9 cellular contexts compared by ENCODE assay signal in genomic region chr9:127714020-127714835, GRCh38. TPM values are rescaled to one million over a fixed set of nuclear protein-coding genes. Genes with fewer than 3 reads are reported as not detected.
DNase-seq lines count a peak whose midpoint lies in the region; ATAC-seq and TF ChIP-seq lines count a peak whose summit lies in the region.
"Had no signal": no experiment of that assay in that cellular context is flagged by ENCODE, and none has a peak within 500 bp of the region (broad histone marks: within the 10 kb centered on the region; RNA-seq: fewer than 3 reads in every experiment).

No MANE protein-coding gene starts in this region.

- no peaks in the 10 kb centered on the region for H3K9me3 Mint-ChIP-seq in T-helper 1 cell treated with Interleukin-12 subunit alpha and Interleukin-12 subunit beta and Interleukin-4 antibody, amounts not matched to agents 30 μg/mL and 1 μg/mL, for 36 hours
- H3K9me3 Mint-ChIP-seq in activated CD8-positive, alpha-beta T cell treated with anti-CD3 and anti-CD28 coated beads for 36 hours, result no peaks in the 10 kb centered on the region

- H3K9ac ChIP-seq in iPS-15b (ENCODE audit: low read depth, low read length) (no peak overlapping the region), subcutaneous abdominal adipose tissue (ENCODE audit: low read length in 5 of 5) (peak overlapping the region in 3 of 5 donors; percentile 25 to 64 (median 53))

- no peak overlapping the region for H3K27ac ChIP-seq in subcutaneous abdominal adipose tissue (ENCODE audit: low read depth, low read length)

- H3K4me1 ChIP-seq in iPS-15b (ENCODE audit: control insufficient read depth, insufficient read depth, low read length) (peaks cover 10% of the 10 kb centered on the region), subcutaneous abdominal adipose tissue (ENCODE audit: control insufficient read depth in 5 of 5, insufficient read depth in 5 of 5, low read length in 5 of 5) (peaks cover 0 to 23% (median 17%) of the 10 kb centered on the region in 5 donors)

- CTCF ChIA-PET in activated CD8-positive, alpha-beta T cell treated with anti-CD3 and anti-CD28 coated beads for 36 hours (lab: Charles Lee), result interaction anchor here (1.1 to 4.1 kb wide), 5 partner anchors 21 to 210 kb away, joined by 3 to 25 read pairs (median 3); partner anchors contain the start of gene TOR2A

- TF ChIP-seq CTCF in activated CD8-positive, alpha-beta T cell treated with anti-CD3 and anti-CD28 coated beads for 36 hours (IDR thresholded peaks at IDR 0.05), result no peak

- intact Hi-C loops in activated CD8-positive, alpha-beta T cell treated with anti-CD3 and anti-CD28 coated beads for 36 hours (cut with micrococcal nuclease), result no loop called here

- H3K27me3 ChIP-seq in iPS-15b (ENCODE audit: control insufficient read depth, insufficient read depth, low read length) (no peaks in the 10 kb centered on the region), subcutaneous abdominal adipose tissue (ENCODE audit: control insufficient read depth in 5 of 5, insufficient read depth in 4 of 5, low read length in 5 of 5) (no peaks in the 10 kb centered on the region)

- H3K9me3 ChIP-seq in iPS-15b (ENCODE audit: control insufficient read depth, insufficient read depth, low read length), result no peaks in the 10 kb centered on the region
- H3K9me3 ChIP-seq in subcutaneous abdominal adipose tissue (ENCODE audit: control insufficient read depth in 5 of 5, low read length in 5 of 5), result no peaks in the 10 kb centered on the region

- POLR2A ChIA-PET in activated CD8-positive, alpha-beta T cell treated with anti-CD3 and anti-CD28 coated beads for 36 hours (lab: Charles Lee), result interaction anchor here (1.5 to 4.1 kb wide), 3 partner anchors 10 to 35 kb away, joined by 3 to 26 read pairs (median 13); partner anchors contain the start of gene TOR2A

- DNase-seq in T-helper 1 cell (no peak), midbrain (lab: John Stamatoyannopoulos, UW) (no peak)
- DNase-seq in activated CD8-positive, alpha-beta T cell treated with anti-CD3 and anti-CD28 coated beads for 36 hours, result no peak
- DNase-seq: C1 segment of cervical spinal cord had no signal

- H3K4me3 ChIP-seq in iPS-15b (ENCODE audit: low read depth, low read length) (peak overlapping the region; percentile 26), subcutaneous abdominal adipose tissue (ENCODE audit: low read depth in 1 of 5, low read length in 5 of 5) (peak overlapping the region; percentile 31 to 92 (median 54))

- H3K36me3 ChIP-seq in iPS-15b (ENCODE audit: control insufficient read depth, insufficient read depth, low read length) (no peaks in the 10 kb centered on the region), subcutaneous abdominal adipose tissue (ENCODE audit: control insufficient read depth in 5 of 5, insufficient read depth in 5 of 5, low read length in 5 of 5) (no peaks in the 10 kb centered on the region)

- ATAC-seq in activated CD8-positive, alpha-beta T cell treated with anti-CD3 and anti-CD28 coated beads for 36 hours, result no peak
- ATAC-seq in GM21717 (IDR thresholded peaks at IDR 0.05; ENCODE audit: unreplicated experiment) (no peak), HG02610 (IDR thresholded peaks at IDR 0.05; ENCODE audit: unreplicated experiment) (no peak)

- H3K4me3 Mint-ChIP-seq in T-helper 1 cell treated with Interleukin-12 subunit alpha and Interleukin-12 subunit beta and Interleukin-4 antibody, amounts not matched to agents 30 μg/mL and 1 μg/mL, for 36 hours, result peak overlapping the region; percentile 73
- H3K4me3 Mint-ChIP-seq in activated CD8-positive, alpha-beta T cell treated with anti-CD3 and anti-CD28 coated beads for 36 hours, result peak overlapping the region; percentile 89

- H3K27me3 Mint-ChIP-seq in T-helper 1 cell treated with Interleukin-12 subunit alpha and Interleukin-12 subunit beta and Interleukin-4 antibody, amounts not matched to agents 30 μg/mL and 1 μg/mL, for 36 hours (ENCODE audit: low read depth), result no peaks in the 10 kb centered on the region
- H3K27me3 Mint-ChIP-seq in activated CD8-positive, alpha-beta T cell treated with anti-CD3 and anti-CD28 coated beads for 36 hours, result no peaks in the 10 kb centered on the region

- H3K36me3 Mint-ChIP-seq in T-helper 1 cell treated with Interleukin-12 subunit alpha and Interleukin-12 subunit beta and Interleukin-4 antibody, amounts not matched to agents 30 μg/mL and 1 μg/mL, for 36 hours (ENCODE audit: low read depth), result no peaks in the 10 kb centered on the region
- no peaks in the 10 kb centered on the region for H3K36me3 Mint-ChIP-seq in activated CD8-positive, alpha-beta T cell treated with anti-CD3 and anti-CD28 coated beads for 36 hours (ENCODE audit: low read depth)

- no peak overlapping the region for H3K27ac Mint-ChIP-seq in T-helper 1 cell treated with Interleukin-12 subunit alpha and Interleukin-12 subunit beta and Interleukin-4 antibody, amounts not matched to agents 30 μg/mL and 1 μg/mL, for 36 hours
- H3K27ac Mint-ChIP-seq in activated CD8-positive, alpha-beta T cell treated with anti-CD3 and anti-CD28 coated beads for 36 hours, result no peak overlapping the region

- peaks cover 16% of the 10 kb centered on the region for H3K4me1 Mint-ChIP-seq in T-helper 1 cell treated with Interleukin-12 subunit alpha and Interleukin-12 subunit beta and Interleukin-4 antibody, amounts not matched to agents 30 μg/mL and 1 μg/mL, for 36 hours (ENCODE audit: low read depth)
- peaks cover 28% of the 10 kb centered on the region for H3K4me1 Mint-ChIP-seq in activated CD8-positive, alpha-beta T cell treated with anti-CD3 and anti-CD28 coated beads for 36 hours (ENCODE audit: low read depth)

RNA-seq across cellular contexts. Expression of gene PTRH1, which starts 1.2 kb away (rescaled TPM):
- total RNA-seq in activated CD8-positive, alpha-beta T cell treated with anti-CD3 and anti-CD28 coated beads for 36 hours, result 10 to 100 TPM; 15.9 to 16.0 TPM

RNA-seq across cellular contexts. Expression of gene TTC16, which starts 1.7 kb away (rescaled TPM):
- 1 to 10 TPM; 2.1 to 2.3 TPM for total RNA-seq in activated CD8-positive, alpha-beta T cell treated with anti-CD3 and anti-CD28 coated beads for 36 hours

RNA-seq across cellular contexts. Expression of gene CFAP157, which starts 7.4 kb away (rescaled TPM):
- under 1 TPM in 1 of 2 experiments, not detected in 1; 0.11 TPM for total RNA-seq in activated CD8-positive, alpha-beta T cell treated with anti-CD3 and anti-CD28 coated beads for 36 hours

RNA-seq across cellular contexts. Expression of gene TOR2A, which starts 20.9 kb away (rescaled TPM):
- 10 to 100 TPM; 14.4 to 16.1 TPM for total RNA-seq in activated CD8-positive, alpha-beta T cell treated with anti-CD3 and anti-CD28 coated beads for 36 hours
